26 cellular contexts compared by ENCODE assay signal in the genomic region with DNA sequence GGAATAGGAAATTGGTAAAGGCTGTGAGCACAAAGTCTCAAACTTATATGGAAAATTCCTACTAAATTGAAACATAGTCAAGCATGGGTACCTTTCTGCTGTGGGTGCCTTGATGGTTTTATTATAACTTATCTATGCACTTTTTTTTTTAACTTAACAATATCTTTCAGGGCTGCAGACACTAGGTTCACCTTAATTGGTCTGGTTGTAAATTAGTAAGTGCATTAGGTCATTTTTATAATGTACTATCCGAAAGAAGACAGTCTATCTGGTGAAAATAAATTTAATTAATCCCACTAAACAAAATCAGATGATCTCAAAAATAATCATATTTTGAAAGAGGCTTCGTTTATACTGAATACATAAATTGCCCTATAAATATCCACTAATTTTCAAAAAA.
"Had no signal": no experiment of that assay in that cellular context is flagged by ENCODE, and none has a peak within 500 bp of the region (broad histone marks: within the 10 kb centered on the region; RNA-seq: fewer than 3 reads in every experiment).

No MANE protein-coding gene starts in this region.

- H3K36me3 Mint-ChIP-seq: naive B cell had no signal

- H3K4me1 Mint-ChIP-seq: endodermal cell, naive B cell had no signal

- H3K27ac Mint-ChIP-seq: dendritic cell treated with granulocyte-macrophage colony-stimulating factor and Interleukin-4, amounts not matched to agents 40 ng/mL and 50 ng/mL, for 4 days; effector memory CD8-positive, alpha-beta T cell; endodermal cell; mesothelial cell of epicardium; naive B cell had no signal

- H3K9me3 ChIP-seq: colonic mucosa, gastrocnemius medialis, mucosa of descending colon had no signal

- H3K4me3 Mint-ChIP-seq: dendritic cell treated with granulocyte-macrophage colony-stimulating factor and Interleukin-4, amounts not matched to agents 40 ng/mL and 50 ng/mL, for 4 days; effector memory CD8-positive, alpha-beta T cell; endodermal cell; mesothelial cell of epicardium; naive B cell had no signal

- ATAC-seq: effector memory CD8-positive, alpha-beta T cell; esophagus mucosa; gastrocnemius medialis; heart right ventricle; left cardiac atrium; left lung; left ventricle myocardium superior; lower lobe of right lung; mucosa of descending colon had no signal

- H3K27me3 Mint-ChIP-seq: dendritic cell treated with granulocyte-macrophage colony-stimulating factor and Interleukin-4, amounts not matched to agents 40 ng/mL and 50 ng/mL, for 4 days; effector memory CD8-positive, alpha-beta T cell had no signal

- H3K27ac ChIP-seq: colonic mucosa, epithelial cell of prostate, esophagus squamous epithelium, gastrocnemius medialis, heart right ventricle, left lung, lower lobe of right lung had no signal

- H3K27me3 ChIP-seq: colonic mucosa, esophagus squamous epithelium, gastrocnemius medialis, heart right ventricle, left lung had no signal

- DNase-seq: colonic mucosa; cortex of kidney; effector CD8-positive, alpha-beta T cell; effector memory CD8-positive, alpha-beta T cell; endodermal cell; erythroblast; esophagus squamous epithelium; foreskin fibroblast; foreskin melanocyte; gastrocnemius medialis; glutamatergic neuron; head of caudate nucleus; heart right ventricle; hippocampal formation; islet precursor cell; left cardiac atrium; left lung; left ventricle myocardium superior; lower lobe of right lung; mesenchymal stem cell; mucosa of descending colon; naive B cell had no signal

- H3K36me3 ChIP-seq: colonic mucosa, esophagus squamous epithelium, gastrocnemius medialis, heart right ventricle, left lung, lower lobe of right lung had no signal

- H3K4me1 ChIP-seq: colonic mucosa, esophagus squamous epithelium, gastrocnemius medialis, left lung, lower lobe of right lung had no signal

- H3K4me3 ChIP-seq: colonic mucosa, esophagus squamous epithelium, gastrocnemius medialis, heart right ventricle, left lung, lower lobe of right lung, mucosa of descending colon had no signal
